ENCODE assay signal across 10 cellular contexts in genomic region chr18:54359233-54359632, GRCh38. TPM values are rescaled to one million over a fixed set of nuclear protein-coding genes. Genes with fewer than 3 reads are reported as not detected.
DNase-seq lines count a peak whose midpoint lies in the region; ATAC-seq and TF ChIP-seq lines count a peak whose summit lies in the region.
"Had no signal": no experiment of that assay in that cellular context is flagged by ENCODE, and none has a peak within 500 bp of the region (broad histone marks: within the 10 kb centered on the region; RNA-seq: fewer than 3 reads in every experiment).

No MANE protein-coding gene starts in this region.

- no peak for DNase-seq in activated CD8-positive, alpha-beta memory T cell treated with anti-CD3 and anti-CD28 coated beads, Interleukin-2, amount 10 ng/mL, durations not matched to agents 7 days and 5 days
- DNase-seq in activated CD8-positive, alpha-beta memory T cell treated with anti-CD3 and anti-CD28 coated beads, Interleukin-2, amount 50 U/mL, for 4 hours: no peak
- DNase-seq in T-cell (no peak), glutamatergic neuron (no peak), SKM-1 (lab: John Stamatoyannopoulos, UW; ENCODE audit: unreplicated experiment) (no peak), NCI-H187 (lab: John Stamatoyannopoulos, UW) (no peak)
- DNase-seq in stimulated activated naive CD8-positive, alpha-beta T cell treated with anti-CD3 and anti-CD28 coated beads, Interleukin-15, amount 100 ng/mL, for 72 hours: no peak
- DNase-seq: CD4-positive, alpha-beta memory T cell; NCI-H2227 treated with DMSO at 0.1 percent for 48 hours had no signal

- H3K27me3 Mint-ChIP-seq in activated CD8-positive, alpha-beta memory T cell treated with anti-CD3 and anti-CD28 coated beads, Interleukin-2, amount 10 ng/mL, durations not matched to agents 7 days and 5 days: no peaks in the 10 kb centered on the region
- H3K27me3 Mint-ChIP-seq in T-cell (no peaks in the 10 kb centered on the region), glutamatergic neuron (ENCODE audit: unreplicated experiment) (peaks cover 7% of the 10 kb centered on the region)
- H3K27me3 Mint-ChIP-seq in stimulated activated naive CD8-positive, alpha-beta T cell treated with anti-CD3 and anti-CD28 coated beads, Interleukin-15, amount 100 ng/mL, for 72 hours: no peaks in the 10 kb centered on the region

- peaks cover 28% of the 10 kb centered on the region for H3K36me3 Mint-ChIP-seq in activated CD8-positive, alpha-beta memory T cell treated with anti-CD3 and anti-CD28 coated beads, Interleukin-2, amount 10 ng/mL, durations not matched to agents 7 days and 5 days
- H3K36me3 Mint-ChIP-seq in T-cell (peaks cover 3% of the 10 kb centered on the region), glutamatergic neuron (ENCODE audit: unreplicated experiment) (no peaks in the 10 kb centered on the region)

- peak overlapping the region; percentile 95 for H3K4me3 Mint-ChIP-seq in activated CD8-positive, alpha-beta memory T cell treated with anti-CD3 and anti-CD28 coated beads, Interleukin-2, amount 10 ng/mL, durations not matched to agents 7 days and 5 days
- peak overlapping the region; percentile 94 to 99 (median 95) for H3K4me3 Mint-ChIP-seq in T-cell
- H3K4me3 Mint-ChIP-seq in glutamatergic neuron (ENCODE audit: unreplicated experiment): peak overlapping the region; percentile 100
- H3K4me3 Mint-ChIP-seq in stimulated activated naive CD8-positive, alpha-beta T cell treated with anti-CD3 and anti-CD28 coated beads, Interleukin-15, amount 100 ng/mL, for 72 hours: peak overlapping the region; percentile 100

- ATAC-seq in activated CD8-positive, alpha-beta memory T cell treated with anti-CD3 and anti-CD28 coated beads, Interleukin-2, amount 10 ng/mL, durations not matched to agents 7 days and 5 days: no peak
- ATAC-seq in T-cell (replicated peaks in 1 of 4) (no peak), GM18867 (IDR thresholded peaks at IDR 0.05; ENCODE audit: unreplicated experiment) (no peak)
- no peak for ATAC-seq in stimulated activated naive CD8-positive, alpha-beta T cell treated with anti-CD3 and anti-CD28 coated beads, Interleukin-15, amount 100 ng/mL, for 72 hours

- no peak overlapping the region for H3K27ac Mint-ChIP-seq in activated CD8-positive, alpha-beta memory T cell treated with anti-CD3 and anti-CD28 coated beads, Interleukin-2, amount 10 ng/mL, durations not matched to agents 7 days and 5 days
- H3K27ac Mint-ChIP-seq in T-cell (no peak overlapping the region), glutamatergic neuron (ENCODE audit: unreplicated experiment) (peak overlapping the region; percentile 95)
- no peak overlapping the region for H3K27ac Mint-ChIP-seq in stimulated activated naive CD8-positive, alpha-beta T cell treated with anti-CD3 and anti-CD28 coated beads, Interleukin-15, amount 100 ng/mL, for 72 hours

- CTCF ChIA-PET in activated CD8-positive, alpha-beta memory T cell treated with anti-CD3 and anti-CD28 coated beads, Interleukin-2, amount 10 ng/mL, durations not matched to agents 7 days and 5 days (lab: Charles Lee): interaction anchor here (1.1 to 3.2 kb wide), 2 partner anchors 16 to 136 kb away, joined by 3 to 19 read pairs; no protein-coding TSS in a partner anchor
- CTCF ChIA-PET in T-cell (lab: Charles Lee): interaction anchor here in 1 of 2 donors (1.2 kb wide), 1 partner anchor 136 kb away, joined by 4 read pairs; no protein-coding TSS in a partner anchor

- H3K4me1 Mint-ChIP-seq in activated CD8-positive, alpha-beta memory T cell treated with anti-CD3 and anti-CD28 coated beads, Interleukin-2, amount 10 ng/mL, durations not matched to agents 7 days and 5 days: peaks cover 25% of the 10 kb centered on the region
- H3K4me1 Mint-ChIP-seq in T-cell (peaks cover 14 to 22% (median 20%) of the 10 kb centered on the region in 3 donors), glutamatergic neuron (ENCODE audit: low read depth, unreplicated experiment) (peaks cover 9% of the 10 kb centered on the region)
- peaks cover 14% of the 10 kb centered on the region for H3K4me1 Mint-ChIP-seq in stimulated activated naive CD8-positive, alpha-beta T cell treated with anti-CD3 and anti-CD28 coated beads, Interleukin-15, amount 100 ng/mL, for 72 hours

- TF ChIP-seq CTCF in glutamatergic neuron (IDR thresholded peaks at IDR 0.05; ENCODE audit: partially characterized antibody, unreplicated experiment): no peak

- no peaks in the 10 kb centered on the region for H3K9me3 Mint-ChIP-seq in activated CD8-positive, alpha-beta memory T cell treated with anti-CD3 and anti-CD28 coated beads, Interleukin-2, amount 10 ng/mL, durations not matched to agents 7 days and 5 days (ENCODE audit: low read depth)
- H3K9me3 Mint-ChIP-seq in T-cell (no peaks in the 10 kb centered on the region), glutamatergic neuron (ENCODE audit: unreplicated experiment) (peaks cover 14% of the 10 kb centered on the region)
- no peaks in the 10 kb centered on the region for H3K9me3 Mint-ChIP-seq in stimulated activated naive CD8-positive, alpha-beta T cell treated with anti-CD3 and anti-CD28 coated beads, Interleukin-15, amount 100 ng/mL, for 72 hours
- H3K9me3 Mint-ChIP-seq: CD4-positive, alpha-beta memory T cell had no signal

- POLR2A ChIA-PET in T-cell (lab: Charles Lee): no interaction called here

RNA-seq across cellular contexts. Expression of gene C18orf54, which starts 1.5 kb away (rescaled TPM):
- 10 to 100 TPM; 13.9 to 16.4 TPM for total RNA-seq in activated CD8-positive, alpha-beta memory T cell treated with anti-CD3 and anti-CD28 coated beads, Interleukin-2, amount 10 ng/mL, durations not matched to agents 7 days and 5 days
- 1 to 10 TPM; 1.3 to 3.4 (median 2.7) TPM for total RNA-seq in T-cell
- 20.0 TPM for total RNA-seq in glutamatergic neuron (ENCODE audit: unreplicated experiment)

RNA-seq across cellular contexts. Expression of gene STARD6, which starts 1.6 kb away (rescaled TPM):
- total RNA-seq in activated CD8-positive, alpha-beta memory T cell treated with anti-CD3 and anti-CD28 coated beads, Interleukin-2, amount 10 ng/mL, durations not matched to agents 7 days and 5 days: under 1 TPM; 0.20 to 0.61 TPM
- not detected for total RNA-seq in T-cell
- total RNA-seq in glutamatergic neuron (ENCODE audit: unreplicated experiment): not detected
- total RNA-seq: CD4-positive, alpha-beta memory T cell had no signal
